20 cellular contexts compared by ENCODE assay signal in the genomic region with DNA sequence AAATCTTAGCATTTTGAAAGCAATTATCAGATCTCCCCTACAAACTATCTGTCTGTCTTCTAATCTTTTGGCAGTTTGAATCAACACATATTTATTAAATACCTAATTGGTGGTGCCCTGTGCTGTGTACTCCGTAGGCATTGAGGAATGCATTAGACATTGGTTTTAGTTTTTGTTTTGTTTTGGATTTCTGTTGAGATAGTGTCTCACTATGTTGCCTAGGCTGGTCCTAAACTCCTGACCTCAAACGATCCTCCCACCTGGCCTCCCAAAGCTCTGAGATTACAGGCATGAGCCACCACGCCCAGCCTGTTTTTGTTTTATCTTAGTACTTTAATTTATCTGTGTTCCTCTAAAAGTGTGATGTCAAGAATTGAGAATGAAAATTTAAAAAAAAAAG.
"Had no signal": no experiment of that assay in that cellular context is flagged by ENCODE, and none has a peak within 500 bp of the region (broad histone marks: within the 10 kb centered on the region; RNA-seq: fewer than 3 reads in every experiment).

No MANE protein-coding gene starts in this region.

- H3K4me3 Mint-ChIP-seq: T-cell had no signal

- DNase-seq: Karpas-422, KG1, MG63, NCI-H1092 treated with DMSO at 0.1 percent for 48 hours, NCI-H1694, NCI-H187 treated with DMSO at 0.1 percent for 48 hours, NCI-H2029 treated with DMSO at 0.1 percent for 48 hours, NCI-H2171 treated with DMSO at 0.1 percent for 48 hours, NCI-H446, NCI-H510A, NCI-H524 treated with DMSO at 0.1 percent for 48 hours, NCI-H69, NCI-H774, Right ventricle myocardium superior, RPMI8226, SIG-M5, SW 1271, T-cell had no signal

- H3K27me3 Mint-ChIP-seq: T-cell had no signal

- H3K4me1 Mint-ChIP-seq: T-cell had no signal

- H3K9me3 ChIP-seq: MG63, SJSA1 had no signal

- H3K27me3 ChIP-seq: MG63, SJSA1 had no signal

- H3K4me3 ChIP-seq: MG63, SJSA1, SK-N-MC had no signal

- H3K4me1 ChIP-seq: SJSA1 had no signal

- H3K27ac Mint-ChIP-seq: T-cell had no signal

- ATAC-seq: T-cell had no signal

- H3K9me3 Mint-ChIP-seq: T-cell had no signal

- H3K27ac ChIP-seq: SJSA1, SK-N-MC had no signal
